ENCODE assay signal across 1 cellular context in the genomic region with DNA sequence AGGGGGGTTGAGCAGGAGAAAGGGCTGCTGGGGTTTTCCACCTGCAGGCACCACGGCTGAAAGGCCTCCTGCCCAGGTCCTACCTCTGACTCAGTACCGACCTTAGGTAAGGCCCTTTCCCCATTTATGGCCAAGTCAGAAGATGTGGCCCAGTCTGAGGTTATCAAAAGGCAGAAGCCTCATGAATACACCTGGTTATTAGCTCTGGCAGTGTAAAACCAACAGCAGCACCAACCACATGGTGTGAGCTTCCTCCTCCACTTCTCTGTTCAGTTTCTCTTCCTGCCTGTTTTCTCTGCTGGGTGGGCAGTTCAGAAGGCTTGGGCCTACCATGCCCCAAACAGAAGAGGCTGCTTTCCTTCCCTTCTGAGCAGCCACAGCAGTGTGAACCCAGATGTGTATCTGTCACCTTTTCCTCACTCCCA.
A peak's percentile ranks its signal among the peaks of the same experiment; 100 is the strongest.
TF ChIP-seq lines count a peak whose summit lies in the region.

No MANE protein-coding gene starts in this region.

TF ChIP-seq in GM12878, 131 proteins besides CTCF, POLR2A, EP300 and RAD21 (continued from another document and continues in another):
- TF ChIP-seq IRF3 (IDR thresholded peaks at IDR 0.05) (no peak), ZBTB11 (CRISPR knock-in tag; IDR thresholded peaks at IDR 0.05) (no peak), SPI1 (IDR thresholded peaks at IDR 0.05; ENCODE audit: borderline replicate concordance, insufficient read depth, low read depth, low read length) (peak; percentile 81), NR2C1 (IDR thresholded peaks at IDR 0.05) (no peak), CEBPB (IDR thresholded peaks at IDR 0.05; ENCODE audit: borderline replicate concordance in 1 of 2, low read depth in 2 of 2, low read length in 2 of 2) (no peak), NR2F1 (conservative IDR thresholded peaks at IDR 0.05) (peak; percentile 84), MTA3 (IDR thresholded peaks at IDR 0.05; ENCODE audit: borderline replicate concordance, low read length) (no peak; the same call in 1 of the 2 replicates), SUPT20H (IDR thresholded peaks at IDR 0.05; ENCODE audit: borderline replicate concordance, control insufficient read depth, low read depth, low read length) (no peak), MEF2A (IDR thresholded peaks at IDR 0.05; ENCODE audit: insufficient read depth, low read depth, low read length) (no peak), REST (IDR thresholded peaks at IDR 0.05; ENCODE audit: low read depth, low read length) (no peak), TCF7 (IDR thresholded peaks at IDR 0.05; ENCODE audit: borderline replicate concordance) (no peak), CREB1 (IDR thresholded peaks at IDR 0.05; ENCODE audit: low read depth) (peak; percentile 8; the same call in 1 of the 2 replicates), ZNF24 (IDR thresholded peaks at IDR 0.05) (no peak), RFX5 (IDR thresholded peaks at IDR 0.05; ENCODE audit: low read depth, low read length) (no peak), MEF2B (IDR thresholded peaks at IDR 0.05; ENCODE audit: partially characterized antibody, poor library complexity, severe bottlenecking) (no peak), ZSCAN29 (IDR thresholded peaks at IDR 0.05) (no peak; the same call in 1 of the 2 replicates), TCF12 (IDR thresholded peaks at IDR 0.05; ENCODE audit: low read depth, low read length) (peak; percentile 80), ZNF207 (IDR thresholded peaks at IDR 0.05; ENCODE audit: borderline replicate concordance) (no peak), FOS (IDR thresholded peaks at IDR 0.05; ENCODE audit: borderline replicate concordance, extremely low read depth, insufficient read length) (no peak), MYB (IDR thresholded peaks at IDR 0.05; ENCODE audit: borderline replicate concordance, low read depth, low read length) (no peak), KAT2A (conservative IDR thresholded peaks at IDR 0.05; ENCODE audit: control insufficient read depth, low read depth, low read length) (no peak), ZNF622 (IDR thresholded peaks at IDR 0.05) (no peak), SUZ12 (IDR thresholded peaks at IDR 0.05; ENCODE audit: unreplicated experiment) (no peak), HCFC1 (IDR thresholded peaks at IDR 0.05; ENCODE audit: low read length) (no peak), SREBF1 (IDR thresholded peaks at IDR 0.05; ENCODE audit: low read length) (no peak), ATF7 (IDR thresholded peaks at IDR 0.05; ENCODE audit: low read depth) (no peak), PML (IDR thresholded peaks at IDR 0.05; ENCODE audit: low read length) (peak; percentile 58; the same call in 1 of the 2 replicates), SKIL (IDR thresholded peaks at IDR 0.05; ENCODE audit: low read depth, poor library complexity, severe bottlenecking) (no peak), SRF (IDR thresholded peaks at IDR 0.05; ENCODE audit: low read depth in 2 of 2, low read length in 2 of 2) (peak; percentile 77 to 97), SREBF2 (IDR thresholded peaks at IDR 0.05; ENCODE audit: low read length) (no peak), JUND (IDR thresholded peaks at IDR 0.05; ENCODE audit: low read depth, low read length) (no peak), BMI1 (IDR thresholded peaks at IDR 0.05; ENCODE audit: borderline replicate concordance) (no peak), TCF3 (IDR thresholded peaks at IDR 0.05; ENCODE audit: borderline replicate concordance, insufficient read depth, low read depth, low read length) (peak; percentile 74; the same call in 1 of the 2 replicates)
- TF ChIP-seq, protein P1, sequence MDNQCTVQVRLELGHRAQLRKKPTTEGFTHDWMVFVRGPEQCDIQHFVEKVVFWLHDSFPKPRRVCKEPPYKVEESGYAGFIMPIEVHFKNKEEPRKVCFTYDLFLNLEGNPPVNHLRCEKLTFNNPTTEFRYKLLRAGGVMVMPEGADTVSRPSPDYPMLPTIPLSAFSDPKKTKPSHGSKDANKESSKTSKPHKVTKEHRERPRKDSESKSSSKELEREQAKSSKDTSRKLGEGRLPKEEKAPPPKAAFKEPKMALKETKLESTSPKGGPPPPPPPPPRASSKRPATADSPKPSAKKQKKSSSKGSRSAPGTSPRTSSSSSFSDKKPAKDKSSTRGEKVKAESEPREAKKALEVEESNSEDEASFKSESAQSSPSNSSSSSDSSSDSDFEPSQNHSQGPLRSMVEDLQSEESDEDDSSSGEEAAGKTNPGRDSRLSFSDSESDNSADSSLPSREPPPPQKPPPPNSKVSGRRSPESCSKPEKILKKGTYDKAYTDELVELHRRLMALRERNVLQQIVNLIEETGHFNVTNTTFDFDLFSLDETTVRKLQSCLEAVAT (IDR thresholded peaks at IDR 0.05): 0 out of 2 replicates have a peak, but pooled peaks have one; percentile 49
- TF ChIP-seq, protein P2, sequence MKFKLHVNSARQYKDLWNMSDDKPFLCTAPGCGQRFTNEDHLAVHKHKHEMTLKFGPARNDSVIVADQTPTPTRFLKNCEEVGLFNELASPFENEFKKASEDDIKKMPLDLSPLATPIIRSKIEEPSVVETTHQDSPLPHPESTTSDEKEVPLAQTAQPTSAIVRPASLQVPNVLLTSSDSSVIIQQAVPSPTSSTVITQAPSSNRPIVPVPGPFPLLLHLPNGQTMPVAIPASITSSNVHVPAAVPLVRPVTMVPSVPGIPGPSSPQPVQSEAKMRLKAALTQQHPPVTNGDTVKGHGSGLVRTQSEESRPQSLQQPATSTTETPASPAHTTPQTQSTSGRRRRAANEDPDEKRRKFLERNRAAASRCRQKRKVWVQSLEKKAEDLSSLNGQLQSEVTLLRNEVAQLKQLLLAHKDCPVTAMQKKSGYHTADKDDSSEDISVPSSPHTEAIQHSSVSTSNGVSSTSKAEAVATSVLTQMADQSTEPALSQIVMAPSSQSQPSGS (IDR thresholded peaks at IDR 0.05; ENCODE audit: low read length): no peak
- TF ChIP-seq, protein P3, sequence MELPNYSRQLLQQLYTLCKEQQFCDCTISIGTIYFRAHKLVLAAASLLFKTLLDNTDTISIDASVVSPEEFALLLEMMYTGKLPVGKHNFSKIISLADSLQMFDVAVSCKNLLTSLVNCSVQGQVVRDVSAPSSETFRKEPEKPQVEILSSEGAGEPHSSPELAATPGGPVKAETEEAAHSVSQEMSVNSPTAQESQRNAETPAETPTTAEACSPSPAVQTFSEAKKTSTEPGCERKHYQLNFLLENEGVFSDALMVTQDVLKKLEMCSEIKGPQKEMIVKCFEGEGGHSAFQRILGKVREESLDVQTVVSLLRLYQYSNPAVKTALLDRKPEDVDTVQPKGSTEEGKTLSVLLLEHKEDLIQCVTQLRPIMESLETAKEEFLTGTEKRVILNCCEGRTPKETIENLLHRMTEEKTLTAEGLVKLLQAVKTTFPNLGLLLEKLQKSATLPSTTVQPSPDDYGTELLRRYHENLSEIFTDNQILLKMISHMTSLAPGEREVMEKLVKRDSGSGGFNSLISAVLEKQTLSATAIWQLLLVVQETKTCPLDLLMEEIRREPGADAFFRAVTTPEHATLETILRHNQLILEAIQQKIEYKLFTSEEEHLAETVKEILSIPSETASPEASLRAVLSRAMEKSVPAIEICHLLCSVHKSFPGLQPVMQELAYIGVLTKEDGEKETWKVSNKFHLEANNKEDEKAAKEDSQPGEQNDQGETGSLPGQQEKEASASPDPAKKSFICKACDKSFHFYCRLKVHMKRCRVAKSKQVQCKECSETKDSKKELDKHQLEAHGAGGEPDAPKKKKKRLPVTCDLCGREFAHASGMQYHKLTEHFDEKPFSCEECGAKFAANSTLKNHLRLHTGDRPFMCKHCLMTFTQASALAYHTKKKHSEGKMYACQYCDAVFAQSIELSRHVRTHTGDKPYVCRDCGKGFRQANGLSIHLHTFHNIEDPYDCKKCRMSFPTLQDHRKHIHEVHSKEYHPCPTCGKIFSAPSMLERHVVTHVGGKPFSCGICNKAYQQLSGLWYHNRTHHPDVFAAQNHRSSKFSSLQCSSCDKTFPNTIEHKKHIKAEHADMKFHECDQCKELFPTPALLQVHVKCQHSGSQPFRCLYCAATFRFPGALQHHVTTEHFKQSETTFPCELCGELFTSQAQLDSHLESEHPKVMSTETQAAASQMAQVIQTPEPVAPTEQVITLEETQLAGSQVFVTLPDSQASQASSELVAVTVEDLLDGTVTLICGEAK (IDR thresholded peaks at IDR 0.05; ENCODE audit: borderline replicate concordance): no peak
- TF ChIP-seq, protein P4, sequence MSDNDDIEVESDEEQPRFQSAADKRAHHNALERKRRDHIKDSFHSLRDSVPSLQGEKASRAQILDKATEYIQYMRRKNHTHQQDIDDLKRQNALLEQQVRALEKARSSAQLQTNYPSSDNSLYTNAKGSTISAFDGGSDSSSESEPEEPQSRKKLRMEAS (IDR thresholded peaks at IDR 0.05; ENCODE audit: low read depth, low read length): peak; percentile 74; the same call in 1 of the 2 replicates
